8 cellular contexts compared by ENCODE assay signal in the genomic region with DNA sequence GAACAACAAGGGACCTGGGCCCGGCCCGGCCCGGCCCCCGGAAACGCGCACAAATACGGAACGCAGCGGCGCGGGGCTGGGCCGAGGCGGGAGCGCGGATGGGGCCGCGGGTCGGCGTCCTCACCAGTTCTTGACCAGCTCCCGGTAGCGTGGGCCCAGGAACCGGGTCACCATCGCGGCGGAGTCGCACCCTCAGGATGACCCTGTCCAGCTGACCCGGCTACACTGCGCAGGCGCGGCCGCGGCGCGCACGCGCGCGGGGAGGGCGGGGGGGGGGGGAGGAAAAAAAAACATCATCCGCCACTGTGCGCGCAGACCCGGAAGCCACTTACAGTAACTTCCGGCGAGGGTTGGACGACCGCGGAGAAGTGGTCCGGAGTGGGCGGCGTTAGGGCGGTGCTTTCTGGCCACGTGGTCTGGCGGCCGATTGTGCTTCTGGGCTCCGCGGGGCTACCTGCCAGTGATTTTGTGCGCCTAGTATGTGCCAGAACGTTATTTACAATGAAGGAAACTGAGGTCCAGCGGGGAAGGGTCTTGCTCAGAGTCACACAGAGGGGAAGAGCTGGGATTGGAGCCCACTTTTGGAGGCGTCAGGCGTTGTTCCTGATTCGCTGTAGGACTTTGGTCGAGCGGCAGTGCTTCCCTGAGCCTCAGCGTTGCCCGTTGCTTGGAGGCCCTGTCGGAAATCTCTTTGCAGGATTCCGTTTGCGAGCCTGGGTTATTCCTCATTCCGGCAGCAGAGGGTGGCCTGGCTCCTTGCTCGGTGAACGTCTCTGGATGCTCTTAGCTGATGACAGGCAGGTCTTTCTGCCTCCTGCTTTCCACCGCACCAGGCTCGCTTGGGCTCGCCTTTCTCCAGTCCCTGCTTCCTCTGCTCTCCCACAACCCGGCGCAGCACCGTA. TPM values are rescaled to one million over a fixed set of nuclear protein-coding genes. Genes with fewer than 3 reads are reported as not detected.
DNase-seq lines count a peak whose midpoint lies in the region; ATAC-seq and TF ChIP-seq lines count a peak whose summit lies in the region.

A gene (minus strand): TSS at position 227 of the 902 bp plus-strand sequence. CDS start 53 bp downstream, at position 174.

- H3K4me2 ChIP-seq in SK-N-SH = peak within 1 kb of the TSS; percentile 99

- H3F3A ChIP-seq in SK-N-SH (replicated peaks; ENCODE audit: insufficient read depth) = peaks cover 18% of the 10 kb centered on the region

- TF ChIP-seq CTCF in SK-N-SH (IDR thresholded peaks at IDR 0.05) = peak; percentile 63
- peak; percentile 69 to 75 for TF ChIP-seq CTCF in suprapubic skin (IDR thresholded peaks at IDR 0.05)

- H3K9me2 ChIP-seq in SK-N-SH = no peaks in the 10 kb centered on the region

- POLR2A ChIA-PET in SK-N-SH (lab: Yijun Ruan, JAX) = interaction anchor here (0.7 to 1.4 kb wide), 3 partner anchors 13 to 46 kb away, joined by 3 to 15 read pairs (median 3); a partner anchor contains a TSS

- no peak for TF ChIP-seq POLR2A in suprapubic skin (IDR thresholded peaks at IDR 0.05)

- peak; percentile 73 for TF ChIP-seq RAD21 in SK-N-SH (IDR thresholded peaks at IDR 0.05; ENCODE audit: low read length)

- H3K79me2 ChIP-seq in SK-N-SH (ENCODE audit: insufficient read depth) = peaks cover 48% of the 10 kb centered on the region

- H3K4me1 ChIP-seq in SK-N-SH (ENCODE audit: control insufficient read depth in 1 of 2, insufficient read depth in 2 of 2, low read depth in 1 of 2, low read length in 1 of 2) (peaks cover 5 to 9% of the 10 kb centered on the region in 2 experiments; a peak in 2 of 4 replicates), suprapubic skin (peaks cover 40% of the 10 kb centered on the region)

- H3K4me3 ChIP-seq in GM08714 (ENCODE audit: low read length) = peak within 1 kb of the TSS; percentile 98
- peak within 1 kb of the TSS; percentile 73 to 99 for H3K4me3 ChIP-seq in SK-N-SH (ENCODE audit: low read depth in 2 of 2, low read length in 1 of 2)
- H3K4me3 ChIP-seq in suprapubic skin = peak within 1 kb of the TSS; percentile 70

- H2AFZ ChIP-seq in SK-N-SH (ENCODE audit: low read depth) = peak within 1 kb of the TSS; percentile 97

- ATAC-seq in HG02571 (IDR thresholded peaks at IDR 0.05; ENCODE audit: unreplicated experiment) = peak; percentile 88

- H3K36me3 ChIP-seq in SK-N-SH (replicated peaks in 1 of 2; ENCODE audit: control insufficient read depth in 1 of 2, insufficient read depth in 2 of 2, low read length in 1 of 2) (peaks cover 0 to 8% of the 10 kb centered on the region in 2 experiments), suprapubic skin (peaks cover 15% of the 10 kb centered on the region)

- H3K27ac ChIP-seq in SK-N-SH (ENCODE audit: low read depth in 2 of 2, low read length in 1 of 2) (peak within 1 kb of the TSS; percentile 76 to 94), suprapubic skin (peak within 1 kb of the TSS; percentile 85)

- CTCF ChIA-PET in SK-N-SH (lab: Yijun Ruan, JAX) = interaction anchor here (0.5 to 2.6 kb wide), 20 partner anchors 10 to 232 kb away, joined by 3 to 17 read pairs (median 3); no protein-coding TSS in a partner anchor

- H3K9me3 ChIP-seq in SK-N-SH (no peaks in the 10 kb centered on the region), suprapubic skin (no peaks in the 10 kb centered on the region)

- peak within 1 kb of the TSS; percentile 88 for H3K9ac ChIP-seq in SK-N-SH

- TF ChIP-seq EP300 in SK-N-SH (IDR thresholded peaks at IDR 0.05; ENCODE audit: borderline replicate concordance in 1 of 2, low read depth in 1 of 2, low read length in 1 of 2) = no peak
- no peak for TF ChIP-seq EP300 in suprapubic skin (IDR thresholded peaks at IDR 0.05)

- H4K20me1 ChIP-seq in SK-N-SH (ENCODE audit: insufficient read depth) = peaks cover 19% of the 10 kb centered on the region; the same call in 1 of the 2 replicates

- DNase-seq in NCI-H1048 (lab: John Stamatoyannopoulos, UW) = peak; percentile 85
- peak; percentile 100 for DNase-seq in SK-N-SH
- peak; percentile 92 for DNase-seq in activated naive CD4-positive, alpha-beta T cell treated with anti-CD3 and anti-CD28 coated beads, Interleukin-2, amount 50 U/mL, for 16 hours
- peak; percentile 97 for DNase-seq in germinal center (ENCODE audit: low spot score)
- peak in 55 of 56 donors; percentile 76 to 97 (median 93) for DNase-seq in nucleus accumbens (lab: John Stamatoyannopoulos, UW)
- peak; percentile 97 for DNase-seq in suprapubic skin (ENCODE audit: low spot score in 2 of 2)

- no peaks in the 10 kb centered on the region for H3K27me3 ChIP-seq in SK-N-SH (ENCODE audit: insufficient read depth)
- no peaks in the 10 kb centered on the region for H3K27me3 ChIP-seq in suprapubic skin

- 4% methylated on average over 14 of the region's 79 CpGs for WGBS in SK-N-SH (ENCODE audit: low lambda C conversion rate)
- under 1% methylated on average over 34 of the region's 79 CpGs for WGBS in suprapubic skin

TF ChIP-seq in SK-N-SH, 30 proteins besides CTCF, POLR2A, EP300 and RAD21 (continues in another document):
- no peak for TF ChIP-seq EZH2phosphoT487 (IDR thresholded peaks at IDR 0.05; ENCODE audit: borderline replicate concordance, low read depth)
- peak; percentile 93 for TF ChIP-seq MXI1 (IDR thresholded peaks at IDR 0.05; ENCODE audit: low read depth, low read length)
- no peak for TF ChIP-seq GATA2 (CRISPR knock-in tag; IDR thresholded peaks at IDR 0.05)
- TF ChIP-seq NRF1 (IDR thresholded peaks at IDR 0.05; ENCODE audit: low read depth, low read length) = peak; percentile 84
- TF ChIP-seq TAF1 (IDR thresholded peaks at IDR 0.05; ENCODE audit: borderline replicate concordance, low read depth, low read length) = peak; percentile 53; the same call in 1 of the 2 replicates
- TF ChIP-seq TCF12 (IDR thresholded peaks at IDR 0.05) = no peak
- TF ChIP-seq FOXJ3 (CRISPR knock-in tag; IDR thresholded peaks at IDR 0.05) = no peak
- TF ChIP-seq POLR2AphosphoS5 (IDR thresholded peaks at IDR 0.05; ENCODE audit: low read depth, low read length) = peak; percentile 85
- TF ChIP-seq TEAD4 (IDR thresholded peaks at IDR 0.05; ENCODE audit: borderline replicate concordance, insufficient read depth) = no peak
- peak; percentile 39 for TF ChIP-seq SMC3 (IDR thresholded peaks at IDR 0.05; ENCODE audit: low read depth, low read length)
- TF ChIP-seq, protein P1, sequence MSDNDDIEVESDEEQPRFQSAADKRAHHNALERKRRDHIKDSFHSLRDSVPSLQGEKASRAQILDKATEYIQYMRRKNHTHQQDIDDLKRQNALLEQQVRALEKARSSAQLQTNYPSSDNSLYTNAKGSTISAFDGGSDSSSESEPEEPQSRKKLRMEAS (IDR thresholded peaks at IDR 0.05; ENCODE audit: low read depth) = peak; percentile 93
- TF ChIP-seq, protein P2, sequence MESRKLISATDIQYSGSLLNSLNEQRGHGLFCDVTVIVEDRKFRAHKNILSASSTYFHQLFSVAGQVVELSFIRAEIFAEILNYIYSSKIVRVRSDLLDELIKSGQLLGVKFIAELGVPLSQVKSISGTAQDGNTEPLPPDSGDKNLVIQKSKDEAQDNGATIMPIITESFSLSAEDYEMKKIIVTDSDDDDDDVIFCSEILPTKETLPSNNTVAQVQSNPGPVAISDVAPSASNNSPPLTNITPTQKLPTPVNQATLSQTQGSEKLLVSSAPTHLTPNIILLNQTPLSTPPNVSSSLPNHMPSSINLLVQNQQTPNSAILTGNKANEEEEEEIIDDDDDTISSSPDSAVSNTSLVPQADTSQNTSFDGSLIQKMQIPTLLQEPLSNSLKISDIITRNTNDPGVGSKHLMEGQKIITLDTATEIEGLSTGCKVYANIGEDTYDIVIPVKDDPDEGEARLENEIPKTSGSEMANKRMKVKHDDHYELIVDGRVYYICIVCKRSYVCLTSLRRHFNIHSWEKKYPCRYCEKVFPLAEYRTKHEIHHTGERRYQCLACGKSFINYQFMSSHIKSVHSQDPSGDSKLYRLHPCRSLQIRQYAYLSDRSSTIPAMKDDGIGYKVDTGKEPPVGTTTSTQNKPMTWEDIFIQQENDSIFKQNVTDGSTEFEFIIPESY (IDR thresholded peaks at IDR 0.05; ENCODE audit: borderline replicate concordance, low read depth) = no peak
- TF ChIP-seq FOSL2 (IDR thresholded peaks at IDR 0.05; ENCODE audit: borderline replicate concordance, low read depth) = no peak; the same call in 1 of the 2 replicates
- no peak for TF ChIP-seq MEF2A (IDR thresholded peaks at IDR 0.05; ENCODE audit: borderline replicate concordance, low read depth)
- peak; percentile 30 for TF ChIP-seq CHD2 (IDR thresholded peaks at IDR 0.05; ENCODE audit: low read length, partially characterized antibody)
- peak; percentile 89 for TF ChIP-seq ELF1 (IDR thresholded peaks at IDR 0.05)
- TF ChIP-seq, protein P3, sequence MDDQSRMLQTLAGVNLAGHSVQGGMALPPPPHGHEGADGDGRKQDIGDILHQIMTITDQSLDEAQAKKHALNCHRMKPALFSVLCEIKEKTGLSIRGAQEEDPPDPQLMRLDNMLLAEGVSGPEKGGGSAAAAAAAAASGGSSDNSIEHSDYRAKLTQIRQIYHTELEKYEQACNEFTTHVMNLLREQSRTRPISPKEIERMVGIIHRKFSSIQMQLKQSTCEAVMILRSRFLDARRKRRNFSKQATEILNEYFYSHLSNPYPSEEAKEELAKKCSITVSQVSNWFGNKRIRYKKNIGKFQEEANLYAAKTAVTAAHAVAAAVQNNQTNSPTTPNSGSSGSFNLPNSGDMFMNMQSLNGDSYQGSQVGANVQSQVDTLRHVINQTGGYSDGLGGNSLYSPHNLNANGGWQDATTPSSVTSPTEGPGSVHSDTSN (IDR thresholded peaks at IDR 0.05) = peak; percentile 38; the same call in 1 of the 2 replicates
- TF ChIP-seq, protein P4, sequence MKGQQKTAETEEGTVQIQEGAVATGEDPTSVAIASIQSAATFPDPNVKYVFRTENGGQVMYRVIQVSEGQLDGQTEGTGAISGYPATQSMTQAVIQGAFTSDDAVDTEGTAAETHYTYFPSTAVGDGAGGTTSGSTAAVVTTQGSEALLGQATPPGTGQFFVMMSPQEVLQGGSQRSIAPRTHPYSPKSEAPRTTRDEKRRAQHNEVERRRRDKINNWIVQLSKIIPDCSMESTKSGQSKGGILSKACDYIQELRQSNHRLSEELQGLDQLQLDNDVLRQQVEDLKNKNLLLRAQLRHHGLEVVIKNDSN (IDR thresholded peaks at IDR 0.05; ENCODE audit: borderline replicate concordance, low read depth) = peak; percentile 91
- no peak for TF ChIP-seq YY1 (IDR thresholded peaks at IDR 0.05; ENCODE audit: low read depth)
- TF ChIP-seq GABPA (IDR thresholded peaks at IDR 0.05; ENCODE audit: low read depth) = peak; percentile 80

RNA-seq across cellular contexts. Expression of the gene that starts here (rescaled TPM):
- polyA plus RNA-seq in SK-N-SH (2012; rRNA removed) = 247 and 372 TPM in 2 replicates
- 232 and 233 TPM in 2 replicates for polyA plus RNA-seq in SK-N-SH (2012; cell fraction: cytosol; rRNA removed)
- polyA plus RNA-seq in SK-N-SH (2012; cell fraction: nucleus; rRNA removed) = 81.2 and 187 TPM in 2 replicates
- 10 to 100 TPM; 33.4 to 73.1 (median 59.4) TPM for total RNA-seq in suprapubic skin

Comparison
In these comparisons a context has a peak if more than half of its experiments do, and no peak if none do; other contexts are left out.
1. Peak in every context shown above with its lines: DNase-seq, ATAC-seq, H3K4me3 ChIP-seq and H3K27ac ChIP-seq.